ENCODE assay signal across 23 cellular contexts in genomic region chr10:27341001-27341400, GRCh38.
"Had no signal": no experiment of that assay in that cellular context is flagged by ENCODE, and none has a peak within 500 bp of the region (broad histone marks: within the 10 kb centered on the region; RNA-seq: fewer than 3 reads in every experiment).

No MANE protein-coding gene starts in this region.

- H3K9ac ChIP-seq: parathyroid adenoma had no signal

- H3K4me1 ChIP-seq: adrenal gland, breast epithelium, esophagus squamous epithelium, gastroesophageal sphincter, parathyroid adenoma, tibial nerve had no signal

- ATAC-seq: activated naive CD4-positive, alpha-beta T cell treated with anti-CD3 and anti-CD28 coated beads, Interleukin-2, amount 50 U/mL, for 72 hours; activated T-helper 17 cell treated with anti-CD3 and anti-CD28 coated beads, Interleukin-2, amount 50 U/mL, for 72 hours; gastroesophageal sphincter; left cardiac atrium; right cardiac atrium had no signal

- H3K4me3 ChIP-seq: adrenal gland, breast epithelium, coronary artery, esophagus squamous epithelium, gastroesophageal sphincter, tibial nerve had no signal

- H3K4me1 Mint-ChIP-seq: endodermal cell had no signal

- FAIRE-seq: TTC549 had no signal

- H3K36me3 ChIP-seq: adrenal gland, breast epithelium, esophagus squamous epithelium, gastroesophageal sphincter, tibial nerve had no signal

- H3K36me3 Mint-ChIP-seq: activated naive CD4-positive, alpha-beta T cell treated with anti-CD3 and anti-CD28 coated beads, Interleukin-2, amount 50 U/mL, for 72 hours had no signal

- H3K9me3 Mint-ChIP-seq: activated naive CD4-positive, alpha-beta T cell treated with anti-CD3 and anti-CD28 coated beads, Interleukin-2, amount 50 U/mL, for 72 hours; activated T-helper 17 cell treated with anti-CD3 and anti-CD28 coated beads, Interleukin-2, amount 50 U/mL, for 72 hours; central memory CD8-positive, alpha-beta T cell; endodermal cell; nephron; stimulated activated naive CD8-positive, alpha-beta T cell treated with anti-CD3 and anti-CD28 coated beads, Interleukin-15, Interleukin-2, amounts not matched to agents 100 ng/mL and 50 ng/mL, for 24 hours had no signal

- H3K27ac ChIP-seq: adrenal gland, breast epithelium, coronary artery, esophagus squamous epithelium, gastroesophageal sphincter, parathyroid adenoma, tibial nerve had no signal

- H3K9me3 ChIP-seq: adrenal gland, breast epithelium, esophagus squamous epithelium, gastroesophageal sphincter, tibial nerve had no signal

- DNase-seq: activated CD4-positive, alpha-beta T cell treated with anti-CD3 and anti-CD28 coated beads for 1 hour; activated CD4-positive, alpha-beta T cell treated with anti-CD3 and anti-CD28 coated beads, Interleukin-2, amount 50 U/mL, for 1 hour; activated T-cell treated with anti-CD3 and anti-CD28 coated beads, Interleukin-2, amount 50 U/mL, for 1 hour; adrenal gland; endodermal cell; esophagus squamous epithelium; head of caudate nucleus; hypothalamus; left cardiac atrium; mesenchymal stem cell; right cardiac atrium; substantia nigra had no signal

- H3K27ac Mint-ChIP-seq: activated naive CD4-positive, alpha-beta T cell treated with anti-CD3 and anti-CD28 coated beads, Interleukin-2, amount 50 U/mL, for 72 hours; activated T-helper 17 cell treated with anti-CD3 and anti-CD28 coated beads, Interleukin-2, amount 50 U/mL, for 72 hours; endodermal cell; nephron; stimulated activated naive CD8-positive, alpha-beta T cell treated with anti-CD3 and anti-CD28 coated beads, Interleukin-15, Interleukin-2, amounts not matched to agents 100 ng/mL and 50 ng/mL, for 24 hours had no signal

- H3K4me3 Mint-ChIP-seq: activated T-helper 17 cell treated with anti-CD3 and anti-CD28 coated beads, Interleukin-2, amount 50 U/mL, for 72 hours; central memory CD8-positive, alpha-beta T cell; endodermal cell; nephron; stimulated activated naive CD8-positive, alpha-beta T cell treated with anti-CD3 and anti-CD28 coated beads, Interleukin-15, Interleukin-2, amounts not matched to agents 100 ng/mL and 50 ng/mL, for 24 hours had no signal

- H3K27me3 ChIP-seq: breast epithelium, gastroesophageal sphincter, tibial nerve had no signal
